29 cellular contexts compared by ENCODE assay signal in the genomic region with DNA sequence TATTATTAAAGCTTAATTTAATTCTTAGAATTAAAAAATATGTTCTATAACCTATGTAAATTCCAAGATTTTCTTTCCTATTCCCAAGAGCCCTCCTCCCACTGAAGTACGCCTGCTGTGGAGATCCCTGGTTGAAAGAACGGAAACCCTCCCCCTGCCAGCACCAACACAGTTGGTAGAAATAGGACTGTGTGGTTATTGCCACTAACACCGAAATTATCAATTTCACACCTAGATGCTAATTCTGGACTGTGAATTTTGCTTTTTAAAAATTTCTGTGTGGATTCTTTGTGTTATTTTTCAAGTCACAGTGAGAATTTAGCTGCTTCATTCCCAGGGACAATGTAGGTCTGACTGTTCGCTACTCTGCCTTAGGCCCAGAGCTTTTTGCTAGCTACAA.
"Had no signal": no experiment of that assay in that cellular context is flagged by ENCODE, and none has a peak within 500 bp of the region (broad histone marks: within the 10 kb centered on the region; RNA-seq: fewer than 3 reads in every experiment).

No MANE protein-coding gene starts in this region.

- H3K4me3 ChIP-seq: colonic mucosa, coronary artery, dorsolateral prefrontal cortex, esophagus muscularis mucosa, esophagus squamous epithelium, gastrocnemius medialis, gastroesophageal sphincter, heart left ventricle, heart right ventricle had no signal

- H3K36me3 ChIP-seq: colonic mucosa, esophagus muscularis mucosa, esophagus squamous epithelium, gastrocnemius medialis, gastroesophageal sphincter, heart left ventricle, heart right ventricle had no signal

- H3K27me3 ChIP-seq: colonic mucosa, esophagus muscularis mucosa, esophagus squamous epithelium, foreskin keratinocyte, gastrocnemius medialis, gastroesophageal sphincter, heart left ventricle, heart right ventricle had no signal

- ATAC-seq: effector memory CD8-positive, alpha-beta T cell; esophagus mucosa; foreskin keratinocyte; gastrocnemius medialis; gastroesophageal sphincter; heart left ventricle; heart right ventricle had no signal

- H3K4me1 ChIP-seq: colonic mucosa, foreskin keratinocyte, gastrocnemius medialis, gastroesophageal sphincter, heart left ventricle, heart right ventricle had no signal

- DNase-seq: colonic mucosa; cortex of kidney; dermis blood vessel endothelial cell; dorsolateral prefrontal cortex; effector CD4-positive, alpha-beta T cell; effector CD8-positive, alpha-beta T cell; effector memory CD4-positive, alpha-beta T cell; effector memory CD8-positive, alpha-beta T cell; endodermal cell; erythroblast; esophagus squamous epithelium; foreskin fibroblast; foreskin keratinocyte; foreskin melanocyte; gastrocnemius medialis; glutamatergic neuron; head of caudate nucleus; heart left ventricle; heart right ventricle had no signal

- H3K9me3 ChIP-seq: colonic mucosa, esophagus muscularis mucosa, esophagus squamous epithelium, gastrocnemius medialis, gastroesophageal sphincter had no signal

- H3K27me3 Mint-ChIP-seq: dendritic cell treated with granulocyte-macrophage colony-stimulating factor and Interleukin-4, amounts not matched to agents 40 ng/mL and 50 ng/mL, for 4 days; effector memory CD8-positive, alpha-beta T cell had no signal

- H3K27ac ChIP-seq: colonic mucosa, coronary artery, dorsolateral prefrontal cortex, epithelial cell of prostate, esophagus muscularis mucosa, esophagus squamous epithelium, foreskin keratinocyte, gastrocnemius medialis, gastroesophageal sphincter, heart left ventricle, heart right ventricle had no signal

- H3K4me3 Mint-ChIP-seq: dendritic cell treated with granulocyte-macrophage colony-stimulating factor and Interleukin-4, amounts not matched to agents 40 ng/mL and 50 ng/mL, for 4 days; effector memory CD8-positive, alpha-beta T cell; endodermal cell had no signal

- H3K27ac Mint-ChIP-seq: dendritic cell treated with granulocyte-macrophage colony-stimulating factor and Interleukin-4, amounts not matched to agents 40 ng/mL and 50 ng/mL, for 4 days; effector memory CD8-positive, alpha-beta T cell; endodermal cell had no signal

- FAIRE-seq: colon, endometrium, endothelial cell of umbilical vein, frontal cortex had no signal
